In genomic region chr10:123458933-123459332, GRCh38 we compare ENCODE assay signal across 25 cellular contexts.
A peak's percentile ranks its signal among the peaks of the same experiment; 100 is the strongest.
DNase-seq lines count a peak whose midpoint lies in the region; ATAC-seq and TF ChIP-seq lines count a peak whose summit lies in the region.
"Had no signal": no experiment of that assay in that cellular context is flagged by ENCODE, and none has a peak within 500 bp of the region (broad histone marks: within the 10 kb centered on the region; RNA-seq: fewer than 3 reads in every experiment).

No MANE protein-coding gene starts in this region.

- H3K4me1 Mint-ChIP-seq in activated T-helper 17 cell treated with anti-CD3 and anti-CD28 coated beads, Interleukin-2, amount 50 U/mL, for 72 hours, result no peaks in the 10 kb centered on the region
- H3K4me1 Mint-ChIP-seq: activated naive CD4-positive, alpha-beta T cell treated with anti-CD3 and anti-CD28 coated beads, Interleukin-2, amount 50 U/mL, for 24 hours; CD8-positive, alpha-beta memory T cell; nephron had no signal

- H3K9ac ChIP-seq in BLaER1 treated with 17β-estradiol and CSF1 and Interleukin-3, amounts not matched to agents 10 nM and 100 nM, result no peak overlapping the region
- no peak overlapping the region for H3K9ac ChIP-seq in Karpas-422 (ENCODE audit: low read length)

- DNase-seq in Karpas-422, result peak; percentile 44
- DNase-seq in left lung, result no peak
- no peak for DNase-seq in NCI-H1417 (lab: John Stamatoyannopoulos, UW)
- no peak for DNase-seq in iPS-NIHi7 (ENCODE audit: extremely low spot score)
- no peak for DNase-seq in NCI-H774 (lab: John Stamatoyannopoulos, UW)
- DNase-seq: activated CD4-positive, CD25-positive, alpha-beta regulatory T cell; activated CD8-positive, alpha-beta memory T cell treated with anti-CD3 and anti-CD28 coated beads, Interleukin-2, amount 10 ng/mL, durations not matched to agents 7 days and 5 days; activated T-cell treated with anti-CD3 and anti-CD28 coated beads, Interleukin-2, amount 50 U/mL, for 72 hours; CD8-positive, alpha-beta memory T cell; effector memory CD8-positive, alpha-beta T cell; KG1; MM.1S; mucosa of descending colon; NCI-H1694; Peyer's patch; stomach; thyroid gland had no signal

- ATAC-seq in GM19351 (IDR thresholded peaks at IDR 0.05; ENCODE audit: unreplicated experiment) (peak; percentile 49), left lung (no peak)
- ATAC-seq in activated T-helper 17 cell treated with anti-CD3 and anti-CD28 coated beads, Interleukin-2, amount 50 U/mL, for 72 hours (replicated peaks), result peak; percentile 34
- ATAC-seq: activated CD8-positive, alpha-beta memory T cell treated with anti-CD3 and anti-CD28 coated beads, Interleukin-2, amount 10 ng/mL, durations not matched to agents 7 days and 5 days; activated T-cell treated with anti-CD3 and anti-CD28 coated beads, Interleukin-2, amount 50 U/mL, for 72 hours; effector memory CD8-positive, alpha-beta T cell; mucosa of descending colon had no signal

- H3K27ac Mint-ChIP-seq in activated T-helper 17 cell treated with anti-CD3 and anti-CD28 coated beads, Interleukin-2, amount 50 U/mL, for 72 hours, result no peak overlapping the region
- H3K27ac Mint-ChIP-seq: activated CD8-positive, alpha-beta memory T cell treated with anti-CD3 and anti-CD28 coated beads, Interleukin-2, amount 10 ng/mL, durations not matched to agents 7 days and 5 days; activated naive CD4-positive, alpha-beta T cell treated with anti-CD3 and anti-CD28 coated beads, Interleukin-2, amount 50 U/mL, for 24 hours; activated T-cell treated with anti-CD3 and anti-CD28 coated beads, Interleukin-2, amount 50 U/mL, for 72 hours; CD8-positive, alpha-beta memory T cell; effector memory CD8-positive, alpha-beta T cell; nephron had no signal

- no peak overlapping the region for H2AFZ ChIP-seq in Karpas-422 (ENCODE audit: low read length)

- H3K27me3 ChIP-seq in BLaER1 treated with 17β-estradiol and CSF1 and Interleukin-3, amounts not matched to agents 10 nM and 100 nM, result no peaks in the 10 kb centered on the region
- no peaks in the 10 kb centered on the region for H3K27me3 ChIP-seq in Karpas-422 (ENCODE audit: low read length)
- H3K27me3 ChIP-seq in left lung, result peaks cover 0 to 5% of the 10 kb centered on the region in 2 donors
- H3K27me3 ChIP-seq: Peyer's patch, thyroid gland, vagina had no signal

- peaks cover 0 to 38% (median 17%) of the 10 kb centered on the region in 11 experiments; a peak in 19 of 22 replicates for H3K9me3 ChIP-seq in BLaER1 treated with 17β-estradiol and CSF1 and Interleukin-3, amounts not matched to agents 10 nM and 100 nM (replicated peaks in 1 of 11)
- H3K9me3 ChIP-seq in Karpas-422 (ENCODE audit: low read length) (no peaks in the 10 kb centered on the region), left lung (no peaks in the 10 kb centered on the region)
- H3K9me3 ChIP-seq: mucosa of descending colon, Peyer's patch, stomach, thyroid gland, vagina had no signal

- no peaks in the 10 kb centered on the region for H3K9me2 ChIP-seq in Karpas-422 (replicated peaks; ENCODE audit: insufficient read depth, low read length)

- intact Hi-C loops in left lung (cut with DNase I), result no loop called here

- H3K9me3 Mint-ChIP-seq in activated T-helper 17 cell treated with anti-CD3 and anti-CD28 coated beads, Interleukin-2, amount 50 U/mL, for 72 hours, result no peaks in the 10 kb centered on the region
- H3K9me3 Mint-ChIP-seq: activated naive CD4-positive, alpha-beta T cell treated with anti-CD3 and anti-CD28 coated beads, Interleukin-2, amount 50 U/mL, for 24 hours; activated T-cell treated with anti-CD3 and anti-CD28 coated beads, Interleukin-2, amount 50 U/mL, for 72 hours; CD8-positive, alpha-beta memory T cell; effector memory CD8-positive, alpha-beta T cell; nephron had no signal

- H3K4me1 ChIP-seq in BLaER1 treated with 17β-estradiol and CSF1 and Interleukin-3, amounts not matched to agents 10 nM and 100 nM, result peaks cover 28 to 56% (median 44%) of the 10 kb centered on the region in 10 experiments
- H3K4me1 ChIP-seq in Karpas-422 (ENCODE audit: low read length) (peaks cover 6% of the 10 kb centered on the region; the same call in 1 of the 2 replicates), left lung (peaks cover 0 to 8% of the 10 kb centered on the region in 2 donors)
- H3K4me1 ChIP-seq: Peyer's patch, stomach, thyroid gland, vagina had no signal

- no peak for TF ChIP-seq CTCF in left lung (IDR thresholded peaks at IDR 0.05)

- no peak overlapping the region for H3K4me3 ChIP-seq in BLaER1 treated with 17β-estradiol and CSF1 and Interleukin-3, amounts not matched to agents 10 nM and 100 nM
- H3K4me3 ChIP-seq in Karpas-422 (ENCODE audit: low read length) (no peak overlapping the region), left lung (no peak overlapping the region)
- H3K4me3 ChIP-seq: lung, mucosa of descending colon, Peyer's patch, skin epidermis, stomach, thyroid gland, vagina had no signal

- H3K36me3 ChIP-seq in BLaER1 treated with 17β-estradiol and CSF1 and Interleukin-3, amounts not matched to agents 10 nM and 100 nM, result no peaks in the 10 kb centered on the region; a peak in 1 of 22 replicates
- H3K36me3 ChIP-seq in Karpas-422 (ENCODE audit: insufficient read depth, low read length) (no peaks in the 10 kb centered on the region), left lung (no peaks in the 10 kb centered on the region)
- H3K36me3 ChIP-seq: Peyer's patch, stomach, thyroid gland, vagina had no signal

- no peaks in the 10 kb centered on the region for H3K27me3 Mint-ChIP-seq in activated T-helper 17 cell treated with anti-CD3 and anti-CD28 coated beads, Interleukin-2, amount 50 U/mL, for 72 hours
- H3K27me3 Mint-ChIP-seq: activated CD8-positive, alpha-beta memory T cell treated with anti-CD3 and anti-CD28 coated beads, Interleukin-2, amount 10 ng/mL, durations not matched to agents 7 days and 5 days had no signal

- H3K36me3 Mint-ChIP-seq in activated T-helper 17 cell treated with anti-CD3 and anti-CD28 coated beads, Interleukin-2, amount 50 U/mL, for 72 hours (ENCODE audit: low read depth), result no peaks in the 10 kb centered on the region
- H3K36me3 Mint-ChIP-seq: activated CD8-positive, alpha-beta memory T cell treated with anti-CD3 and anti-CD28 coated beads, Interleukin-2, amount 10 ng/mL, durations not matched to agents 7 days and 5 days; activated naive CD4-positive, alpha-beta T cell treated with anti-CD3 and anti-CD28 coated beads, Interleukin-2, amount 50 U/mL, for 24 hours; CD8-positive, alpha-beta memory T cell had no signal

- peak overlapping the region; percentile 13 to 60 (median 35); a peak in 17 of 22 replicates for H3K4me2 ChIP-seq in BLaER1 treated with 17β-estradiol and CSF1 and Interleukin-3, amounts not matched to agents 10 nM and 100 nM
- H3K4me2 ChIP-seq in Karpas-422 (ENCODE audit: low read depth, low read length, poor library complexity, severe bottlenecking), result no peak overlapping the region

- H3K4me3 Mint-ChIP-seq in activated T-helper 17 cell treated with anti-CD3 and anti-CD28 coated beads, Interleukin-2, amount 50 U/mL, for 72 hours, result no peak overlapping the region
- H3K4me3 Mint-ChIP-seq: activated CD8-positive, alpha-beta memory T cell treated with anti-CD3 and anti-CD28 coated beads, Interleukin-2, amount 10 ng/mL, durations not matched to agents 7 days and 5 days; activated naive CD4-positive, alpha-beta T cell treated with anti-CD3 and anti-CD28 coated beads, Interleukin-2, amount 50 U/mL, for 24 hours; activated T-cell treated with anti-CD3 and anti-CD28 coated beads, Interleukin-2, amount 50 U/mL, for 72 hours; CD8-positive, alpha-beta memory T cell; effector memory CD8-positive, alpha-beta T cell; nephron had no signal

- no peaks in the 10 kb centered on the region for H3K79me2 ChIP-seq in Karpas-422 (ENCODE audit: low read length)

- no peaks in the 10 kb centered on the region for H4K20me1 ChIP-seq in BLaER1 treated with 17β-estradiol and CSF1 and Interleukin-3, amounts not matched to agents 10 nM and 100 nM
- H4K20me1 ChIP-seq in Karpas-422 (ENCODE audit: insufficient read depth, low read depth, low read length), result no peaks in the 10 kb centered on the region

- H3K27ac ChIP-seq in BLaER1 treated with 17β-estradiol and CSF1 and Interleukin-3, amounts not matched to agents 10 nM and 100 nM, result no peak overlapping the region
- H3K27ac ChIP-seq in Karpas-422 (ENCODE audit: low read length), result no peak overlapping the region
- H3K27ac ChIP-seq in left lung, result no peak overlapping the region
- H3K27ac ChIP-seq: Peyer's patch, skin epidermis, stomach, thyroid gland, vagina had no signal
